8 cellular contexts compared by ENCODE assay signal in the genomic region with DNA sequence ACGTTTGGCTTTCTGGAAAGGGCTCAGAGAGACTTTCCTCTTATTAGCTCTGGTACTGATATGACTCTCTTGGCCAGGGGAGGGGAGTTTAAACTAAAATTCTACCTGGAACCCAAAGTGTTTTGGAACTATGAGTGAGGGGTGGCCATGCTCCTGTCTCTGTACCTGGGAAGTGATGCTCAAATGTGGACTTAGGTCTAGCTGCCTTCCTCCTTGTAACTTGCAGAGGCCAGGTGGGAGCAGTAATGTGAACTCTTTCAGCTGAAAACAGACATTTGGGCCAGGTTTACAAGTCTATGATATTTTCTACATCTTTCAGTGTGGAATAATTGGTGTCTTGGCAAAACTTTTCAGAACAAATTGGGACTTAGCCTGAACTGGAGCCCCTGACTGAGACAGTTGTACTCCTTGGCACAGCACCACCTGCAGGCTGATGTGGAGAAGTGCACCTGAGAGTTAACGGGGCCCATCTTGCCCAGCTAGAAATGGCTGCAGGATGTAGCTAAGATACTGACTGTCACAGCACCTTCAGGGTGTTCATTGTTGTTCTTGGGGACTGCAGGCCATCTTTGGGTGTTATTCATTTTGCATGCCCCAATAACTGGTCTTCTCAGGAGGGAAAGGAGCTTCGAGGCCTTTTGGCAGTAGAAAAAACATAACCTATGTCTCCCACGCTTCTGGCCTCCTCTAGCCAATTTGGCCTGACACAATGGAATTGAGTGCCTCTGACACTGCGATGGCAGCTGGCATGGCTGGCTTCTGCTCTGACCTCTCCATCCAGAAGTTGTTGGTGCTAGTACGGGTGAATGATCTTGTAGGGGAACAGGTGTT. TPM values are rescaled to one million over a fixed set of nuclear protein-coding genes. Genes with fewer than 3 reads are reported as not detected.
A peak's percentile ranks its signal among the peaks of the same experiment; 100 is the strongest.
DNase-seq lines count a peak whose midpoint lies in the region; ATAC-seq lines count a peak whose summit lies in the region.

No MANE protein-coding gene starts in this region.

- H3K4me1 Mint-ChIP-seq in CD4-positive, CD25-positive, alpha-beta regulatory T cell, result peaks cover 0 to 5% (median 4%) of the 10 kb centered on the region in 4 donors
- H3K4me1 Mint-ChIP-seq in activated CD4-positive, alpha-beta memory T cell treated with anti-CD3 and anti-CD28 coated beads, Interleukin-2, amount 10 ng/mL, durations not matched to agents 7 days and 5 days, result peaks cover 9% of the 10 kb centered on the region
- H3K4me1 Mint-ChIP-seq in effector memory CD8-positive, alpha-beta T cell (ENCODE audit: low read depth in 2 of 2), result peaks cover 0 to 2% of the 10 kb centered on the region in 2 donors

- H3K4me3 ChIP-seq in CD4-positive, CD25-positive, alpha-beta regulatory T cell (ENCODE audit: low read depth, low read length), result no peak overlapping the region

- H3K27me3 Mint-ChIP-seq in CD4-positive, CD25-positive, alpha-beta regulatory T cell, result no peaks in the 10 kb centered on the region
- no peaks in the 10 kb centered on the region for H3K27me3 Mint-ChIP-seq in activated CD4-positive, alpha-beta memory T cell treated with anti-CD3 and anti-CD28 coated beads, Interleukin-2, amount 10 ng/mL, durations not matched to agents 7 days and 5 days
- no peaks in the 10 kb centered on the region for H3K27me3 Mint-ChIP-seq in effector memory CD8-positive, alpha-beta T cell

- no peaks in the 10 kb centered on the region for H3K36me3 Mint-ChIP-seq in CD4-positive, CD25-positive, alpha-beta regulatory T cell
- peaks cover 5% of the 10 kb centered on the region for H3K36me3 Mint-ChIP-seq in activated CD4-positive, alpha-beta memory T cell treated with anti-CD3 and anti-CD28 coated beads, Interleukin-2, amount 10 ng/mL, durations not matched to agents 7 days and 5 days (ENCODE audit: low read depth)
- H3K36me3 Mint-ChIP-seq in effector memory CD8-positive, alpha-beta T cell (ENCODE audit: insufficient read depth), result no peaks in the 10 kb centered on the region

- H3K4me1 ChIP-seq in CD4-positive, CD25-positive, alpha-beta regulatory T cell (ENCODE audit: control insufficient read depth, insufficient read depth, low read length, poor library complexity, severe bottlenecking), result no peaks in the 10 kb centered on the region

- ATAC-seq in CD4-positive, CD25-positive, alpha-beta regulatory T cell (ENCODE audit: low read depth in 2 of 2), result peak; percentile 90 to 94
- peak; percentile 78 for ATAC-seq in GM19043 (IDR thresholded peaks at IDR 0.05; ENCODE audit: low read depth, unreplicated experiment)
- peak; percentile 88 for ATAC-seq in HG03280 (IDR thresholded peaks at IDR 0.05; ENCODE audit: unreplicated experiment)
- ATAC-seq in effector memory CD8-positive, alpha-beta T cell (replicated peaks), result peak; percentile 98

- POLR2A ChIA-PET in activated CD4-positive, alpha-beta memory T cell treated with anti-CD3 and anti-CD28 coated beads, Interleukin-2, amount 10 ng/mL, durations not matched to agents 7 days and 5 days (lab: Charles Lee), result interaction anchor here (0.6 to 1.9 kb wide), 5 partner anchors 11 to 80 kb away, joined by 3 to 8 read pairs (median 3); partner anchors contain the start of gene CD109

- H3K27ac ChIP-seq in CD4-positive, CD25-positive, alpha-beta regulatory T cell (ENCODE audit: insufficient read depth, low read length, poor library complexity, severe bottlenecking), result no peak overlapping the region

- no peak overlapping the region for H3K27ac Mint-ChIP-seq in CD4-positive, CD25-positive, alpha-beta regulatory T cell
- no peak overlapping the region for H3K27ac Mint-ChIP-seq in activated CD4-positive, alpha-beta memory T cell treated with anti-CD3 and anti-CD28 coated beads, Interleukin-2, amount 10 ng/mL, durations not matched to agents 7 days and 5 days
- no peak overlapping the region for H3K27ac Mint-ChIP-seq in effector memory CD8-positive, alpha-beta T cell

- H3K9me3 ChIP-seq in CD4-positive, CD25-positive, alpha-beta regulatory T cell (ENCODE audit: control insufficient read depth in 2 of 2, low read length in 2 of 2), result no peaks in the 10 kb centered on the region

- CTCF ChIA-PET in activated CD4-positive, alpha-beta memory T cell treated with anti-CD3 and anti-CD28 coated beads, Interleukin-2, amount 10 ng/mL, durations not matched to agents 7 days and 5 days (lab: Charles Lee), result interaction anchor here (0.6 to 4.8 kb wide), 27 partner anchors 9 to 1480 kb away, joined by 3 to 89 read pairs (median 5); partner anchors contain the start of gene SLC17A5

- H3K4me3 Mint-ChIP-seq in CD4-positive, CD25-positive, alpha-beta regulatory T cell, result no peak overlapping the region
- no peak overlapping the region for H3K4me3 Mint-ChIP-seq in activated CD4-positive, alpha-beta memory T cell treated with anti-CD3 and anti-CD28 coated beads, Interleukin-2, amount 10 ng/mL, durations not matched to agents 7 days and 5 days
- H3K4me3 Mint-ChIP-seq in effector memory CD8-positive, alpha-beta T cell, result no peak overlapping the region

- no peaks in the 10 kb centered on the region for H3K36me3 ChIP-seq in CD4-positive, CD25-positive, alpha-beta regulatory T cell (ENCODE audit: control insufficient read depth, insufficient read depth, low read length)

- DNase-seq in CD4-positive, CD25-positive, alpha-beta regulatory T cell, result peak; percentile 32 to 86 (median 58)
- DNase-seq in NCI-H774 (lab: John Stamatoyannopoulos, UW) (peak; percentile 65), myocyte (ENCODE audit: low read depth) (peak; percentile 85)
- DNase-seq in activated CD4-positive, alpha-beta memory T cell treated with anti-CD3 and anti-CD28 coated beads, Interleukin-2, amount 10 ng/mL, durations not matched to agents 7 days and 5 days, result peak; percentile 78
- DNase-seq in effector memory CD8-positive, alpha-beta T cell, result peak; percentile 52 to 60 (median 58)
- DNase-seq in stimulated activated CD8-positive, alpha-beta memory T cell treated with anti-CD3 and anti-CD28 coated beads, Interleukin-4, amount 100 ng/mL, for 4 hours (ENCODE audit: low read depth in 2 of 2, low spot score in 1 of 2), result peak; percentile 14 to 35

- H3K9me3 Mint-ChIP-seq in CD4-positive, CD25-positive, alpha-beta regulatory T cell, result peaks cover 0 to 1% (median 0%) of the 10 kb centered on the region in 7 donors
- no peaks in the 10 kb centered on the region for H3K9me3 Mint-ChIP-seq in activated CD4-positive, alpha-beta memory T cell treated with anti-CD3 and anti-CD28 coated beads, Interleukin-2, amount 10 ng/mL, durations not matched to agents 7 days and 5 days
- no peaks in the 10 kb centered on the region for H3K9me3 Mint-ChIP-seq in effector memory CD8-positive, alpha-beta T cell

- H3K27me3 ChIP-seq in CD4-positive, CD25-positive, alpha-beta regulatory T cell (ENCODE audit: control insufficient read depth, insufficient read depth, low read length), result no peaks in the 10 kb centered on the region

RNA-seq across cellular contexts. Expression of gene CD109, which starts 37.1 kb away (rescaled TPM):
- 1.3 TPM for total RNA-seq in CD4-positive, CD25-positive, alpha-beta regulatory T cell
- polyA plus RNA-seq in CD4-positive, CD25-positive, alpha-beta regulatory T cell, result under 1 TPM; 0.02 to 0.32 (median 0.06) TPM
- 10 to 100 TPM; 13.6 to 15.0 TPM for total RNA-seq in activated CD4-positive, alpha-beta memory T cell treated with anti-CD3 and anti-CD28 coated beads, Interleukin-2, amount 10 ng/mL, durations not matched to agents 7 days and 5 days
- 32.3 and 49.0 TPM in 2 replicates for total RNA-seq in myocyte
- 6.5 TPM for polyA plus RNA-seq in myocyte (2012)

Comparison
In these comparisons a context has a peak if more than half of its experiments do, and no peak if none do; other contexts are left out.
1. DNase-seq: peak in every context shown above with its lines; median percentile 85 in myocyte; 78 in activated CD4-positive, alpha-beta memory T cell treated with anti-CD3 and anti-CD28 coated beads, Interleukin-2, amount 10 ng/mL, durations not matched to agents 7 days and 5 days; 65 in NCI-H774; 58 in CD4-positive, CD25-positive, alpha-beta regulatory T cell; 58 in effector memory CD8-positive, alpha-beta T cell; 24 in stimulated activated CD8-positive, alpha-beta memory T cell treated with anti-CD3 and anti-CD28 coated beads, Interleukin-4, amount 100 ng/mL, for 4 hours.